Comparison of ENCODE assay signal across 1 cellular context in genomic region chrM:29-839, GRCh38.
TF ChIP-seq lines count a peak whose summit lies in the region.

No MANE protein-coding gene starts in this region.

TF ChIP-seq in PFSK-1, 5 proteins besides CTCF, POLR2A, EP300 and RAD21 (continued from another document):
- peak; percentile 100 for TF ChIP-seq FOXP2 (optimal IDR thresholded peaks at IDR 0.05; ENCODE audit: borderline replicate concordance, extremely low read depth, extremely low read length, insufficient read depth)
TF ChIP-seq in PFSK-1: peak in this region for 1.
